ENCODE assay signal across 8 cellular contexts in the genomic region with DNA sequence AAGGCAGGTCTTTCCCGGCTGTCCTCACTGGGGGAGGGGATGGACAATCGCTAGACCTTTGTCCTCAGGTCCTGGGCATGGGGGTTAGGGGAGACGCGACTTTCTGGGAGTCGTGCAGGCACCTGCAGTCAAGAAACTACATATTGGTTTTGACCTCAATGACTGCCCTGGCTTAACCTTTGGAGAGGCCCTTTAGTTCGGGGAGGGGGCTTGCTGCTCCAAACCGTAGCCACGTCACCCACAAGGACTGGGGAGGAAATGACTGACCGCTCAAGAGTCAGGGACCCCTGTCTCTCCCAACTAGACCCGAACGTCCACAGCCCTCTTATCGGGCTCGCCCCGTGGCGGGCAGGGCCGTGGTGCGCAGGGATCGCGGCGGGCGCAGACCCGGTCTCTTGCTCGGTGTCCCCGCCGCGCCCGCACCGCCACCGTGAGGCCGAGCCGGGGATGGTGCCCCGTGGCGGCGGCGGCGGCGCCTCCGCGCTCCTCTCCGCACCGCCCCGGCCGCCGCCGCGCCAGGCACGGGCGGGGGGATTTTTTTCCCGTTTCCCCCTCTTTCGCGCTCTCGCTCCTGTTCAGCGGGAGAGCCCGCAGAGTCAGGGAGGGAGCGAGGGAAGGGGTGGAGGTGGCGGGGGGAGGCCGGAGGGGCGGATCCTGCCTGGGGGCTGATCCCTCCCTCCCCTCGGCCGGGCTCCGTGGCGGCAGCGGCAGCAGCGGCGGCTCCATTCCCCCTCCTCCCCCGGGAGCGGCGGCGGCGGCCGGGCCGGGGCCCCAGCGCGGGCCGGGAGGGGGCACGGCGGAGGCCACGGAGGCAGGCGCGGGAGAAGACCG. TPM values are rescaled to one million over a fixed set of nuclear protein-coding genes. Genes with fewer than 3 reads are reported as not detected.
DNase-seq lines count a peak whose midpoint lies in the region; ATAC-seq and TF ChIP-seq lines count a peak whose summit lies in the region.

BRPF3 (plus strand) TSS at position 696 of the 831 bp plus-strand sequence. CDS start 3,579 bp downstream, outside the sequence.

- H3K27ac ChIP-seq in CD4-positive, CD25-positive, alpha-beta regulatory T cell (ENCODE audit: insufficient read depth, low read length, poor library complexity, severe bottlenecking): peak within 1 kb of the TSS; percentile 83
- H3K27ac ChIP-seq in OCI-LY1 (ENCODE audit: low read depth, low read length, poor library complexity, severe bottlenecking): no peak within 1 kb of the TSS
- H3K27ac ChIP-seq in epithelial cell of prostate: peak within 1 kb of the TSS; percentile 77

- no peaks in the 10 kb centered on the region for H3K79me2 ChIP-seq in OCI-LY1 (ENCODE audit: insufficient read depth, low read length)

- H3K4me3 Mint-ChIP-seq in CD4-positive, CD25-positive, alpha-beta regulatory T cell: peak within 1 kb of the TSS; percentile 91 to 98 (median 94)

- no peaks in the 10 kb centered on the region for H3F3A ChIP-seq in OCI-LY1 (ENCODE audit: insufficient read depth, low read length)

- TF ChIP-seq CTCF in OCI-LY1 (IDR thresholded peaks at IDR 0.05; ENCODE audit: low read length) (peak; percentile 36), mucosa of descending colon (IDR thresholded peaks at IDR 0.05) (peak; percentile 56)

- H3K36me3 ChIP-seq in CD4-positive, CD25-positive, alpha-beta regulatory T cell (ENCODE audit: control insufficient read depth, insufficient read depth, low read length): peaks cover 12% of the 10 kb centered on the region
- H3K36me3 ChIP-seq in OCI-LY1 (ENCODE audit: insufficient read depth, low read length) (peaks cover 18% of the 10 kb centered on the region), mucosa of descending colon (ENCODE audit: low read depth) (peaks cover 3% of the 10 kb centered on the region)

- H4K20me1 ChIP-seq in OCI-LY1 (ENCODE audit: insufficient read depth, low read length): no peaks in the 10 kb centered on the region

- H3K4me1 Mint-ChIP-seq in CD4-positive, CD25-positive, alpha-beta regulatory T cell: peaks cover 16 to 54% (median 29%) of the 10 kb centered on the region in 4 donors

- peak within 1 kb of the TSS; percentile 80 for H3K4me3 ChIP-seq in CD4-positive, CD25-positive, alpha-beta regulatory T cell (ENCODE audit: low read depth, low read length)
- H3K4me3 ChIP-seq in OCI-LY1 (ENCODE audit: low read depth, low read length, poor library complexity, severe bottlenecking): peak within 1 kb of the TSS; percentile 77
- H3K4me3 ChIP-seq in mucosa of descending colon: peak within 1 kb of the TSS; percentile 53

- H3K27me3 Mint-ChIP-seq in CD4-positive, CD25-positive, alpha-beta regulatory T cell: peaks cover 4% of the 10 kb centered on the region

- peak within 1 kb of the TSS; percentile 82 to 95 (median 95) for H3K27ac Mint-ChIP-seq in CD4-positive, CD25-positive, alpha-beta regulatory T cell

- H3K4me2 ChIP-seq in OCI-LY1 (ENCODE audit: low read length): peak within 1 kb of the TSS; percentile 93

- peaks cover 23% of the 10 kb centered on the region for H3K4me1 ChIP-seq in CD4-positive, CD25-positive, alpha-beta regulatory T cell (ENCODE audit: control insufficient read depth, insufficient read depth, low read length, poor library complexity, severe bottlenecking)
- H3K4me1 ChIP-seq in OCI-LY1 (ENCODE audit: insufficient read depth, low read length, severe bottlenecking) (peaks cover 17% of the 10 kb centered on the region), mucosa of descending colon (ENCODE audit: low read depth) (peaks cover 10% of the 10 kb centered on the region)

- H3K9me3 Mint-ChIP-seq in CD4-positive, CD25-positive, alpha-beta regulatory T cell: no peaks in the 10 kb centered on the region

- H3K9me3 ChIP-seq in CD4-positive, CD25-positive, alpha-beta regulatory T cell (ENCODE audit: control insufficient read depth in 2 of 2, low read length in 2 of 2): no peaks in the 10 kb centered on the region
- H3K9me3 ChIP-seq in OCI-LY1 (ENCODE audit: low read length): no peaks in the 10 kb centered on the region
- H3K9me3 ChIP-seq in mucosa of descending colon: no peaks in the 10 kb centered on the region

- peak within 1 kb of the TSS; percentile 69 for H3K9ac ChIP-seq in OCI-LY1 (ENCODE audit: low read length)

- peak; percentile 68 to 83 (median 82) for DNase-seq in CD4-positive, CD25-positive, alpha-beta regulatory T cell
- DNase-seq in HUDEP-2 (lab: John Stamatoyannopoulos, UW; ENCODE audit: unreplicated experiment in 76 of 76) (peak in 64 of 76 experiments; percentile 15 to 94 (median 70)), activated T-cell treated with anti-CD3 and anti-CD28 coated beads for 24 hours (ENCODE audit: low read depth) (peak; percentile 60), epithelial cell of prostate (ENCODE audit: low read depth, low spot score) (no peak), mucosa of descending colon (peak; percentile 78 to 88 (median 87))
- DNase-seq in stimulated activated CD8-positive, alpha-beta memory T cell treated with anti-CD3 and anti-CD28 coated beads, Interleukin-2, amount 100 ng/mL, for 48 hours (ENCODE audit: low read depth in 2 of 2): peak; percentile 51 to 59

- H3K36me3 Mint-ChIP-seq in CD4-positive, CD25-positive, alpha-beta regulatory T cell: peaks cover 14% of the 10 kb centered on the region

- no peaks in the 10 kb centered on the region for H3K9me2 ChIP-seq in OCI-LY1 (ENCODE audit: low read depth, low read length)

- ATAC-seq in CD4-positive, CD25-positive, alpha-beta regulatory T cell (ENCODE audit: low read depth in 2 of 2): peak; percentile 69 to 70
- ATAC-seq in GM19455 (IDR thresholded peaks at IDR 0.05; ENCODE audit: unreplicated experiment) (peak; percentile 65), mucosa of descending colon (peak; percentile 89)

- intact Hi-C loops in mucosa of descending colon (cut with DNase I, micrococcal nuclease): no loop called here

- H3K27me3 ChIP-seq in CD4-positive, CD25-positive, alpha-beta regulatory T cell (ENCODE audit: control insufficient read depth, insufficient read depth, low read length): no peaks in the 10 kb centered on the region
- no peaks in the 10 kb centered on the region for H3K27me3 ChIP-seq in OCI-LY1 (ENCODE audit: insufficient read depth, low read length)

- 0 out of 2 replicates have a peak within 1 kb of the TSS, but pooled peaks have one; percentile 65 for H2AFZ ChIP-seq in OCI-LY1 (ENCODE audit: low read length)

RNA-seq across cellular contexts. Expression of gene BRPF3, which starts in this region (rescaled TPM):
- 37.7 TPM for total RNA-seq in CD4-positive, CD25-positive, alpha-beta regulatory T cell
- 1 to 10 TPM; 3.2 to 5.3 (median 4.0) TPM for polyA plus RNA-seq in CD4-positive, CD25-positive, alpha-beta regulatory T cell
- 10 to 100 TPM; 74.8 to 84.6 (median 75.9) TPM for total RNA-seq in mucosa of descending colon
